13 cellular contexts compared by ENCODE assay signal in the genomic region with DNA sequence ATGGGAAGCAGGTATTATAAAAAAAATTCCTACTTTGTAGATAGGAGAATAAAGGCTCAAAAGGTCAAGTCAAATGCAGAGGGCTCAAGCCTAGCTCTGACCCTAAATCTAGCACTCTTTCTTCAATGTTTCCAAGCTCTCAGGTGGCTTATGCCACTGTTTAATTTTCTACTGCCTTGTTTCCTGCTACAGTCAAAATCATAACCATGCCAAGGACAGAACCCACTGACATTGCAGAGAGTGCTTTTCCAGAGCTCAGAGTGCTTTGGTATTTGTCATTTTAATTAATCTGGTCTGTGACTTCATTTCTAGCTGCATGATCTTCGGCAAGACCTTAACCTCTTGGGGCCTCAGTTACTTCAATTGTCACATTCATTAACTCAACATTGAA.
DNase-seq lines count a peak whose midpoint lies in the region; ATAC-seq and TF ChIP-seq lines count a peak whose summit lies in the region.
"Had no signal": no experiment of that assay in that cellular context is flagged by ENCODE, and none has a peak within 500 bp of the region (broad histone marks: within the 10 kb centered on the region; RNA-seq: fewer than 3 reads in every experiment).

No MANE protein-coding gene starts in this region.

- ATAC-seq in mucosa of descending colon (peak; percentile 35), HG02973 (IDR thresholded peaks at IDR 0.05; ENCODE audit: unreplicated experiment) (no peak), GM21529 (IDR thresholded peaks at IDR 0.05; ENCODE audit: unreplicated experiment) (no peak)
- ATAC-seq: GM23338, HCT116 had no signal

- peak overlapping the region; percentile 64 for H3K27ac ChIP-seq in VCaP

- intact Hi-C loops in mucosa of descending colon (cut with DNase I, micrococcal nuclease) = no loop called here

- H3K4me3 ChIP-seq in mucosa of descending colon = no peak overlapping the region
- H3K4me3 ChIP-seq: GM23338 had no signal

- DNase-seq in cerebellar cortex (ENCODE audit: low spot score) (peak; percentile 50), mucosa of descending colon (no peak), NOMO-1 treated with DMSO at 0.1 percent for 48 hours (lab: John Stamatoyannopoulos, UW; ENCODE audit: unreplicated experiment) (no peak)
- DNase-seq: Calu3; CD4-positive, alpha-beta memory T cell; COR-L47; DMS79 treated with DMSO at 0.1 percent for 48 hours; H9 had no signal

- H3K36me3 ChIP-seq in mucosa of descending colon (ENCODE audit: low read depth) = no peaks in the 10 kb centered on the region

- TF ChIP-seq CTCF in VCaP (conservative IDR thresholded peaks at IDR 0.05) (no peak), mucosa of descending colon (IDR thresholded peaks at IDR 0.05) (no peak)

- H3K4me1 ChIP-seq in mucosa of descending colon (ENCODE audit: low read depth) = peaks cover 17% of the 10 kb centered on the region

- no peaks in the 10 kb centered on the region for H3K9me3 ChIP-seq in mucosa of descending colon
